Comparison of ENCODE assay signal across 14 cellular contexts in the genomic region with DNA sequence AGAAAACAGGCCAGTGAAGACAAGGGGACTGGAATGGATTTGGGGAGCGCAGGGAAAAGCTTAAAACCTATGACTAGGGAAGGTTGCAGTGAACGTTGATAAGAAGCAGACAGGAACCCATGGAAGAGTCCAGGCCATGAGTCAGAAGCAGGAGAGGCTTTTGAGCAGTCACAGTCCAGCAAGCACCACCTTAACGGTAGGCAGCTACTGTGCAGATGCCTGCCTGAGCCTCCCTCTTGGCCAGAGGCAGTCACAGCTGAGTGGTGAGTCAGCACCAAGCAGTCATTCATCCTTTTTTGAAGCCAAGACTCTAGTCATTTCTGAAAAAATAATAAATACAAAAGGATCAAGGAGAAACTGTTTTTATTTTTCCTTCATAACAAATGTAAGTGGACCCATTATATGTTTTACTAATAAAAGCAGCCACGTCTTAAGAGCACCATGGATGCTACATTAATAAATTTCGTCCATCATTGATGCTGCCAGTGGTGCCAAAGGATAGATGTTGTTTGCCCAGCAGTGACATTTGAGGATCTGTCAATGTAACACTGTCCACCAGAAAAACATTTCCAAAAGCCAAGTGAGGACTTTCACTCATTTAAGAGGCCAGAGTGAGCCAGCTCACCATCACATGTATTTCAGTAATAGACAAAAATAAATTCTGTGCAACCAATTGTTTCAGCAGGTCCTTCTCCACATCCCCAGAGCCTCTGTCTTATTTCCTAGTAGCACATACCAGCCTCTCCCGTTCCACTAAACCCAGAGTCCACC. TPM values are rescaled to one million over a fixed set of nuclear protein-coding genes. Genes with fewer than 3 reads are reported as not detected.
A peak's percentile ranks its signal among the peaks of the same experiment; 100 is the strongest.
DNase-seq lines count a peak whose midpoint lies in the region; ATAC-seq, FAIRE-seq and TF ChIP-seq lines count a peak whose summit lies in the region.
"Had no signal": no experiment of that assay in that cellular context is flagged by ENCODE, and none has a peak within 500 bp of the region (broad histone marks: within the 10 kb centered on the region; RNA-seq: fewer than 3 reads in every experiment).

No MANE protein-coding gene starts in this region.

- no peak overlapping the region for H2AFZ ChIP-seq in keratinocyte (ENCODE audit: control insufficient read depth, low read length)

- no peak for ATAC-seq in HG03520 (IDR thresholded peaks at IDR 0.05; ENCODE audit: unreplicated experiment)
- no peak for ATAC-seq in activated naive CD4-positive, alpha-beta T cell treated with anti-CD3 and anti-CD28 coated beads, Interleukin-2, amount 50 U/mL, for 72 hours
- ATAC-seq: stimulated activated naive B cell treated with anti-CD40 and anti-IgM and Interleukin-4, amounts not matched to agents 10 μg/mL and 1 μg/mL and 100 μg/mL, for 72 hours had no signal

- dilution Hi-C loops in keratinocyte (cut with MboI; ENCODE audit: extremely low pct_ligation_motif_present, low sequenced_read_pairs) = no loop called here

- H3K9ac ChIP-seq in keratinocyte (ENCODE audit: control insufficient read depth, extremely low read depth, insufficient read depth, low read length) = no peak overlapping the region

- TF ChIP-seq CTCF in AG04450 (IDR thresholded peaks at IDR 0.05; ENCODE audit: low read depth, low read length) (no peak), astrocyte of the cerebellum (IDR thresholded peaks at IDR 0.05; ENCODE audit: low read depth, low read length, missing control alignments) (no peak), keratinocyte (optimal IDR thresholded peaks at IDR 0.05 in 1 of 3, IDR thresholded peaks at IDR 0.05 in 1 of 3, conservative IDR thresholded peaks at IDR 0.05 in 1 of 3; ENCODE audit: extremely low read depth in 1 of 3, insufficient read depth in 2 of 3, low read length in 3 of 3) (no peak), GM10248 (IDR thresholded peaks at IDR 0.05; ENCODE audit: control extremely low read depth, extremely low read depth, low read depth, missing control alignments) (no peak)

- H3K9me3 Mint-ChIP-seq in activated naive CD4-positive, alpha-beta T cell treated with anti-CD3 and anti-CD28 coated beads, Interleukin-2, amount 50 U/mL, for 72 hours = peaks cover 0 to 11% of the 10 kb centered on the region in 2 donors

- peaks cover 9% of the 10 kb centered on the region for H3K4me1 ChIP-seq in keratinocyte (ENCODE audit: control insufficient read depth, extremely low read depth, insufficient read depth, low read length)

- H3K9me3 ChIP-seq in AG04450 (ENCODE audit: control insufficient read depth, insufficient read depth, low read length) (no peaks in the 10 kb centered on the region), keratinocyte (ENCODE audit: control insufficient read depth, low read depth, low read length) (no peaks in the 10 kb centered on the region)

- in situ Hi-C loops in astrocyte of the cerebellum (cut with HindIII; ENCODE audit: low sequenced_read_pairs) = loop anchor here (5.0 kb wide), 1 partner anchor 70 kb away; no protein-coding TSS in a partner anchor

- no peak overlapping the region for H3K27ac Mint-ChIP-seq in activated naive CD4-positive, alpha-beta T cell treated with anti-CD3 and anti-CD28 coated beads, Interleukin-2, amount 50 U/mL, for 72 hours
- H3K27ac Mint-ChIP-seq: CD14-positive monocyte; stimulated activated naive B cell treated with anti-CD40 and anti-IgM and Interleukin-4, amounts not matched to agents 10 μg/mL and 1 μg/mL and 100 μg/mL, for 72 hours had no signal

- H3K27ac ChIP-seq in AG04450 (ENCODE audit: low read depth, low read length) = no peak overlapping the region
- H3K27ac ChIP-seq in keratinocyte (ENCODE audit: control insufficient read depth, insufficient read depth, low read length) = no peak overlapping the region

- H4K20me1 ChIP-seq in keratinocyte (ENCODE audit: control insufficient read depth, extremely low read depth, insufficient read depth, low read length) = no peaks in the 10 kb centered on the region

- H3K4me3 ChIP-seq in AG04450 (ENCODE audit: low read depth, low read length) (no peak overlapping the region), astrocyte of the cerebellum (ENCODE audit: low read depth, low read length) (no peak overlapping the region), keratinocyte (ENCODE audit: control insufficient read depth in 2 of 3, extremely low read depth in 1 of 3, insufficient read depth in 2 of 3, low read depth in 1 of 3, low read length in 3 of 3) (no peak overlapping the region)

- no peaks in the 10 kb centered on the region for H3K9me1 ChIP-seq in keratinocyte (ENCODE audit: control insufficient read depth, extremely low read depth, insufficient read depth, low read length)

- H3K27me3 ChIP-seq in AG04450 (ENCODE audit: control insufficient read depth, insufficient read depth, low read length) (no peaks in the 10 kb centered on the region), keratinocyte (ENCODE audit: control insufficient read depth, extremely low read depth, insufficient read depth, low read length) (no peaks in the 10 kb centered on the region)

- peak; percentile 68 for DNase-seq in AG04450 (ENCODE audit: low read depth, low spot score)
- peak; percentile 67 for DNase-seq in HK-2 (ENCODE audit: unreplicated experiment)
- DNase-seq in astrocyte of the cerebellum (ENCODE audit: low read depth) = peak; percentile 23
- peak; percentile 26 for DNase-seq in keratinocyte (ENCODE audit: low read depth, low spot score)
- DNase-seq in LoVo (ENCODE audit: low spot score) = no peak
- no peak for DNase-seq in GM10248 (ENCODE audit: extremely low spot score)
- no peak for DNase-seq in activated naive CD4-positive, alpha-beta T cell treated with anti-CD3 and anti-CD28 coated beads, Interleukin-2, amount 50 U/mL, for 72 hours (ENCODE audit: low spot score in 2 of 2)
- DNase-seq: activated CD8-positive, alpha-beta memory T cell treated with anti-CD3 and anti-CD28 coated beads, Interleukin-2, amount 50 U/mL, for 48 hours; cerebellar nuclear complex; NCI-H774; stimulated activated naive B cell treated with anti-CD40 and anti-IgM and Interleukin-4, amounts not matched to agents 10 μg/mL and 1 μg/mL and 100 μg/mL, for 72 hours had no signal

- CTCF ChIA-PET in AG04450 (lab: Charles Lee) (interaction anchor here (0.8 to 1.3 kb wide), 2 partner anchors 10 to 15 kb away, joined by 3 read pairs; no protein-coding TSS in a partner anchor), GM10248 (lab: Yijun Ruan, JAX) (interaction anchor here (1.1 kb wide), 1 partner anchor 11 kb away, joined by 3 read pairs; no protein-coding TSS in a partner anchor)

- H3K36me3 Mint-ChIP-seq in activated naive CD4-positive, alpha-beta T cell treated with anti-CD3 and anti-CD28 coated beads, Interleukin-2, amount 50 U/mL, for 72 hours = peaks cover 6 to 7% of the 10 kb centered on the region in 2 donors
- H3K36me3 Mint-ChIP-seq: CD14-positive monocyte had no signal

- H3K79me2 ChIP-seq in keratinocyte (ENCODE audit: control insufficient read depth, insufficient read depth, low read length) = no peaks in the 10 kb centered on the region

- FAIRE-seq in keratinocyte (lab: Jason Lieb, UNC) = peak; percentile 90
- FAIRE-seq: GM12892 had no signal

- peak overlapping the region; percentile 20 for H3K4me2 ChIP-seq in keratinocyte (ENCODE audit: control insufficient read depth, extremely low read depth, insufficient read depth, low read depth, low read length)

- POLR2A ChIA-PET in AG04450 (lab: Yijun Ruan, JAX) = interaction anchor here (1.4 kb wide), 1 partner anchor 27 kb away, joined by 4 read pairs; no protein-coding TSS in a partner anchor
- POLR2A ChIA-PET in GM10248 (lab: Yijun Ruan, JAX) = no interaction called here

- H3K36me3 ChIP-seq in keratinocyte (ENCODE audit: control insufficient read depth in 2 of 2, extremely low read depth in 1 of 2, insufficient read depth in 2 of 2, low read length in 2 of 2) = no peaks in the 10 kb centered on the region

RNA-seq across cellular contexts. Expression of a gene that starts 42.1 kb away (rescaled TPM):
- polyA plus RNA-seq in AG04450 (2011; rRNA removed) = 0.46 and 0.48 TPM in 2 replicates
- 0.51 and 0.74 TPM in 2 replicates for polyA minus RNA-seq in AG04450 (2011; rRNA and poly(A)+ RNA removed)
- polyA plus RNA-seq in keratinocyte = 0.08 to 0.10 TPM in 2 of 3 replicates, not detected in the other
- 0.45 TPM for polyA plus RNA-seq in keratinocyte (2011; ENCODE audit: low read depth)
- polyA plus RNA-seq in keratinocyte (2011; cell fraction: cytosol; rRNA removed) = 0.05 TPM in 1 of 2 replicates, not detected in the other
- 0.11 and 0.45 TPM in 2 replicates for polyA plus RNA-seq in keratinocyte (2011; cell fraction: nucleus; rRNA removed)
- polyA plus RNA-seq in keratinocyte (2012; ENCODE audit: low replicate concordance) = 0.66 TPM in 1 of 2 replicates, not detected in the other
- not detected in 3 replicates for polyA minus RNA-seq in keratinocyte
- polyA minus RNA-seq in keratinocyte (2011; cell fraction: cytosol; rRNA and poly(A)+ RNA removed) = not detected
- polyA minus RNA-seq in keratinocyte (2011; cell fraction: nucleus; rRNA and poly(A)+ RNA removed) = not detected in 2 replicates
- not detected for total RNA-seq in activated naive CD4-positive, alpha-beta T cell treated with anti-CD3 and anti-CD28 coated beads, Interleukin-2, amount 50 U/mL, for 72 hours
- polyA plus RNA-seq: CD14-positive monocyte had no signal

Comparison
In these comparisons a context has a peak if more than half of its experiments do, and no peak if none do; other contexts are left out.
1. DNase-seq: peak in AG04450 (single experiment), HK-2 (single experiment), astrocyte of the cerebellum (single experiment) and keratinocyte (single experiment); none in LoVo (single experiment), GM10248 (single experiment) and activated naive CD4-positive, alpha-beta T cell treated with anti-CD3 and anti-CD28 coated beads, Interleukin-2, amount 50 U/mL, for 72 hours (0 of 2).